1 cellular context compared by ENCODE assay signal in the genomic region with DNA sequence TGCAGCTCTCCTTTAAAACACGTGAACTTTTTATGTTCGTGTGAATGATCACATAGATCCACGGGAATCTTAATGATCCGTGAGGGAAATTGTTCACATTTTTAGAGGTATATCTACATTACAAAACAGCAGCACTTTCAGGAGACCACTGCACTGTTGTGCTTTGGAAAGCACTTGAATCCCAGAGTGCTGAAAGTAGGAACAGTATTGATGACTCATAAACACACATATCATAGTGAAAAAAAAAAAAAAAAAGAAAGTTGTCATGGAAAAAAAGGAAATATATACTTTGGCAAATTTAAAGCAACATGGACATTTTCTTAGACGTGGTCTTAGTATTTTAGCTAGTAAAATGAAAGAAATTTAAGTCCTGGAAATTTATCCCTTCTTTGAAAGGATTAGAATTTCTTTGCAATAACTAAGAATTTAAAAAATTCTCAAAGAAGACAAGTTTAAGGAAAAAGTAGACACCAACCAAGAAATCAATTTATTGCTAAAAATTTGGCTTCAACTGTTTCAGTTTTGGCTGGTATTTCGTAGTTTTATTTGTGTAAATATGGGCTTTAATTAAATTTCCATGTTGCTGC.
TF ChIP-seq lines count a peak whose summit lies in the region.

No MANE protein-coding gene starts in this region.

TF ChIP-seq in H1, 55 proteins besides CTCF, POLR2A, EP300 and RAD21:
- 0 out of 2 replicates have a peak, but pooled peaks have one; percentile 6 for TF ChIP-seq JUND (IDR thresholded peaks at IDR 0.05; ENCODE audit: low read length)
- TF ChIP-seq SP4 (IDR thresholded peaks at IDR 0.05; ENCODE audit: low read length) = no peak
- no peak for TF ChIP-seq CBX8 (IDR thresholded peaks at IDR 0.05; ENCODE audit: borderline replicate concordance, low read depth, low read length)
